In the genomic region with DNA sequence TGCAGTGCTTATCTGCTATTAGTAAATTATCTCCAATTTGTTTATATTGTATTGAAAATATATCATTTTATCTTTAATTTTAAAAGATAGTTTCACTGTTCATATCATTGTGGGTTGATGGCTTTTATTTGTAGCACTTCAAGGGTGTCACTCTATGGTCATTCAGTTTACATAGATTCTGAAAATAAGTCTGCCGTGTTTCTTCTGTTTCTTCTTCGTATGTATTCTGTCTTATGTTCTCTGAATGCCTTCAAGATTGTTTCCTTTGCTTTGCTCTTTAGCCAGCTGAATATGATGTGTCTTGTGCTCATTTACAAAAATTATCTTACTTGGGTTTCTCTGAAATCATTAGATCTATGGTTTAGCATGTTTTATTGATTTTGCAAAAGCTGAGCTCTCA, we compare ENCODE assay signal across 22 cellular contexts.
"Had no signal": no experiment of that assay in that cellular context is flagged by ENCODE, and none has a peak within 500 bp of the region (broad histone marks: within the 10 kb centered on the region; RNA-seq: fewer than 3 reads in every experiment).

No MANE protein-coding gene starts in this region.

- H3K4me2 ChIP-seq: PC-9 had no signal

- H3K4me3 ChIP-seq: MG63, PC-9, Peyer's patch, SJCRH30 had no signal

- H3K9me3 ChIP-seq: Peyer's patch, SJCRH30 had no signal

- H2AFZ ChIP-seq: PC-9 had no signal

- H3K4me1 ChIP-seq: Peyer's patch, SJCRH30 had no signal

- H3K27ac ChIP-seq: PC-9, Peyer's patch, SJCRH30 had no signal

- ATAC-seq: Right ventricle myocardium inferior, SK-N-SH treated with all-trans-retinoic acid at 6 μM for 48 hours, T-helper 17 cell had no signal

- H3K36me3 ChIP-seq: MG63, Peyer's patch, SJCRH30 had no signal

- DNase-seq: IMR-90, Karpas-422, KG1, MG63, NCI-H1092, NCI-H1105 treated with DMSO at 0.1 percent for 48 hours, NCI-H1417 treated with DMSO at 0.1 percent for 48 hours, NCI-H146, NCI-H1694 treated with DMSO at 0.1 percent for 48 hours, NCI-H1930, NCI-H2081, NCI-H2227 treated with DMSO at 0.1 percent for 48 hours, NCI-H526 treated with DMSO at 0.1 percent for 48 hours, OCI-M1, PC-9, Peyer's patch, SHP77 treated with DMSO at 0.1 percent for 48 hours, SJCRH30, T-helper 1 cell, T-helper 17 cell had no signal

- H3K27me3 ChIP-seq: MG63, Peyer's patch, SJCRH30 had no signal
